In genomic region chr3:34683851-34684250, GRCh38 we compare ENCODE assay signal across 8 cellular contexts.
DNase-seq lines count a peak whose midpoint lies in the region; ATAC-seq, FAIRE-seq and TF ChIP-seq lines count a peak whose summit lies in the region.

No MANE protein-coding gene starts in this region.

- H3K9me3 Mint-ChIP-seq in brain: peaks cover 4 to 16% (median 14%) of the 10 kb centered on the region in 5 experiments

- no peaks in the 10 kb centered on the region for H3K4me1 Mint-ChIP-seq in brain

- TF ChIP-seq CTCF in D721Med (IDR thresholded peaks at IDR 0.05; ENCODE audit: insufficient read depth, missing control alignments) (peak; percentile 75), brain (conservative IDR thresholded peaks at IDR 0.05) (peak; percentile 65 to 76), lower leg skin (IDR thresholded peaks at IDR 0.05) (no peak)

- intact Hi-C loops in lower leg skin (cut with DNase I; ENCODE audit: low total_unique reads): no loop called here

- no peak overlapping the region for H3K4me3 Mint-ChIP-seq in brain

- WGBS in lower leg skin, 2 donors: 23 to 50% methylated on average over 4 of the region's 4 CpGs

- TF ChIP-seq POLR2A in lower leg skin (IDR thresholded peaks at IDR 0.05): no peak

- peak; percentile 62 for ATAC-seq in HG02759 (IDR thresholded peaks at IDR 0.05; ENCODE audit: unreplicated experiment)
- ATAC-seq in HG03196 (IDR thresholded peaks at IDR 0.05; ENCODE audit: unreplicated experiment): no peak

- no peak overlapping the region for H3K9ac ChIP-seq in NT2/D1 (ENCODE audit: insufficient read length, low read depth)

- H3K27me3 ChIP-seq in NT2/D1 (ENCODE audit: insufficient read depth, insufficient read length): no peaks in the 10 kb centered on the region

- FAIRE-seq in D721Med (lab: Jason Lieb, UNC): no peak

- H3K27ac Mint-ChIP-seq in brain: peak overlapping the region in 1 of 5 experiments; percentile 13

- H3K36me3 ChIP-seq in NT2/D1 (ENCODE audit: insufficient read depth, insufficient read length, low read length): no peaks in the 10 kb centered on the region

- H3K9me3 ChIP-seq in NT2/D1 (ENCODE audit: insufficient read depth, low read length): peaks cover 28% of the 10 kb centered on the region; the same call in 1 of the 2 replicates

- DNase-seq in D721Med (ENCODE audit: insufficient read length, low spot score) (no peak), NT2/D1 (ENCODE audit: low read depth, low spot score) (peak; percentile 42), iris pigment epithelial cell (ENCODE audit: low read depth) (peak; percentile 31), lower leg skin (ENCODE audit: low spot score in 2 of 2) (no peak)
- DNase-seq in stimulated activated CD4-positive, alpha-beta T cell treated with anti-CD3 and anti-CD28 coated beads, TNF-alpha, amount 100 ng/mL, for 48 hours (ENCODE audit: low read depth in 3 of 3): peak; percentile 3 to 8 (median 6)

- no peaks in the 10 kb centered on the region for H3K4me1 ChIP-seq in NT2/D1 (ENCODE audit: insufficient read depth, insufficient read length)

- H3K4me3 ChIP-seq in NT2/D1 (ENCODE audit: insufficient read length, low read depth): no peak overlapping the region
- H3K4me3 ChIP-seq in lower leg skin (ENCODE audit: low read depth, poor library complexity, severe bottlenecking): no peak overlapping the region

- peaks cover 7% of the 10 kb centered on the region for H3K27me3 Mint-ChIP-seq in brain

- H3K36me3 Mint-ChIP-seq in brain: no peaks in the 10 kb centered on the region

Comparison
In these comparisons a context has a peak if more than half of its experiments do, and no peak if none do; other contexts are left out.
1. DNase-seq: peak in NT2/D1 (single experiment), iris pigment epithelial cell (single experiment) and stimulated activated CD4-positive, alpha-beta T cell treated with anti-CD3 and anti-CD28 coated beads, TNF-alpha, amount 100 ng/mL, for 48 hours (3 of 3); none in D721Med (single experiment) and lower leg skin (0 of 2).
2. CTCF ChIP-seq: peak in D721Med (single experiment) and brain (2 of 2); none in lower leg skin (0 of 3).